Comparison of ENCODE assay signal across 9 cellular contexts in genomic region chr10:80407836-80408197, GRCh38. TPM values are rescaled to one million over a fixed set of nuclear protein-coding genes. Genes with fewer than 3 reads are reported as not detected.
DNase-seq lines count a peak whose midpoint lies in the region; ATAC-seq and TF ChIP-seq lines count a peak whose summit lies in the region.
"Had no signal": no experiment of that assay in that cellular context is flagged by ENCODE, and none has a peak within 500 bp of the region (broad histone marks: within the 10 kb centered on the region; RNA-seq: fewer than 3 reads in every experiment).

No MANE protein-coding gene starts in this region.

- H3K27ac ChIP-seq in DOHH2 (ENCODE audit: low read depth, low read length), result no peak overlapping the region

- H3K4me3 ChIP-seq in DOHH2 (ENCODE audit: low read length), result peak overlapping the region; percentile 78

- H3K27me3 ChIP-seq in DOHH2 (ENCODE audit: control insufficient read depth, low read length), result peaks cover 8% of the 10 kb centered on the region

- peaks cover 22% of the 10 kb centered on the region for H3K4me1 Mint-ChIP-seq in activated T-helper 1 cell treated with anti-CD3 and anti-CD28 coated beads, Interleukin-12 subunit alpha, Interleukin-12 subunit beta, Interleukin-2, Interleukin-4 antibody, amounts not matched to agents 30 ng/mL and 10 ng/mL and 1 ng/mL, durations not matched to agents 14 hours and 24 hours and 36 hours (ENCODE audit: low read depth)

- intact Hi-C loops in activated T-helper 1 cell treated with anti-CD3 and anti-CD28 coated beads, Interleukin-12 subunit alpha, Interleukin-12 subunit beta, Interleukin-2, Interleukin-4 antibody, amounts not matched to agents 30 ng/mL and 10 ng/mL and 1 ng/mL, durations not matched to agents 14 hours and 24 hours and 36 hours (cut with micrococcal nuclease), result loop anchor here (1.0 to 5.0 kb wide), 4 partner anchors 25 to 201 kb away; partner anchors contain the start of gene ANXA11
- intact Hi-C loops in left ventricle myocardium superior (cut with micrococcal nuclease), result no loop called here

- no peaks in the 10 kb centered on the region for H3K79me2 ChIP-seq in DOHH2 (ENCODE audit: control insufficient read depth, low read length)

- H3K9me2 ChIP-seq in DOHH2 (replicated peaks; ENCODE audit: control insufficient read depth, low read length), result no peaks in the 10 kb centered on the region

- peak overlapping the region; percentile 93 for H3K27ac Mint-ChIP-seq in activated T-helper 1 cell treated with anti-CD3 and anti-CD28 coated beads, Interleukin-12 subunit alpha, Interleukin-12 subunit beta, Interleukin-2, Interleukin-4 antibody, amounts not matched to agents 30 ng/mL and 10 ng/mL and 1 ng/mL, durations not matched to agents 14 hours and 24 hours and 36 hours

- ATAC-seq in GM21786 (IDR thresholded peaks at IDR 0.05; ENCODE audit: unreplicated experiment) (peak; percentile 29), left ventricle myocardium superior (peak; percentile 55)

- H3K36me3 Mint-ChIP-seq in activated T-helper 1 cell treated with anti-CD3 and anti-CD28 coated beads, Interleukin-12 subunit alpha, Interleukin-12 subunit beta, Interleukin-2, Interleukin-4 antibody, amounts not matched to agents 30 ng/mL and 10 ng/mL and 1 ng/mL, durations not matched to agents 14 hours and 24 hours and 36 hours (ENCODE audit: low read depth), result peaks cover 3% of the 10 kb centered on the region

- DNase-seq in NCI-H146 (lab: John Stamatoyannopoulos, UW), result peak; percentile 70
- peak; percentile 16 for DNase-seq in activated T-helper 1 cell treated with anti-CD3 and anti-CD28 coated beads, Interleukin-12 subunit alpha, Interleukin-12 subunit beta, Interleukin-2, Interleukin-4 antibody, amounts not matched to agents 30 ng/mL and 10 ng/mL and 1 ng/mL, durations not matched to agents 14 hours and 24 hours and 36 hours (ENCODE audit: low spot score)
- peak; percentile 50 for DNase-seq in left ventricle myocardium superior
- DNase-seq in retina, result peak; percentile 92
- no peak for DNase-seq in middle frontal gyrus (ENCODE audit: extremely low spot score, low spot score)
- DNase-seq in effector CD4-positive, alpha-beta T cell, result no peak

- H3K4me3 Mint-ChIP-seq in activated T-helper 1 cell treated with anti-CD3 and anti-CD28 coated beads, Interleukin-12 subunit alpha, Interleukin-12 subunit beta, Interleukin-2, Interleukin-4 antibody, amounts not matched to agents 30 ng/mL and 10 ng/mL and 1 ng/mL, durations not matched to agents 14 hours and 24 hours and 36 hours, result peak overlapping the region; percentile 89

- TF ChIP-seq CTCF in DOHH2 (IDR thresholded peaks at IDR 0.05; ENCODE audit: low read depth, low read length, poor library complexity, severe bottlenecking), result no peak

- peak overlapping the region; percentile 88 for H3K4me2 ChIP-seq in DOHH2 (ENCODE audit: low read length)

- no peaks in the 10 kb centered on the region for H3F3A ChIP-seq in DOHH2 (ENCODE audit: control insufficient read depth, insufficient read depth)

- H4K20me1 ChIP-seq in DOHH2 (ENCODE audit: control insufficient read depth, insufficient read depth, low read depth, low read length), result no peaks in the 10 kb centered on the region

- no peaks in the 10 kb centered on the region for H3K9me3 Mint-ChIP-seq in activated T-helper 1 cell treated with anti-CD3 and anti-CD28 coated beads, Interleukin-12 subunit alpha, Interleukin-12 subunit beta, Interleukin-2, Interleukin-4 antibody, amounts not matched to agents 30 ng/mL and 10 ng/mL and 1 ng/mL, durations not matched to agents 14 hours and 24 hours and 36 hours

- H3K36me3 ChIP-seq in DOHH2 (ENCODE audit: control insufficient read depth, low read length), result no peaks in the 10 kb centered on the region

- no peaks in the 10 kb centered on the region for H3K9me3 ChIP-seq in DOHH2 (ENCODE audit: control insufficient read depth, insufficient read depth, low read length)

- H3K4me1 ChIP-seq in DOHH2 (ENCODE audit: control insufficient read depth, low read length), result peaks cover 15% of the 10 kb centered on the region

- peaks cover 20% of the 10 kb centered on the region for H3K27me3 Mint-ChIP-seq in activated T-helper 1 cell treated with anti-CD3 and anti-CD28 coated beads, Interleukin-12 subunit alpha, Interleukin-12 subunit beta, Interleukin-2, Interleukin-4 antibody, amounts not matched to agents 30 ng/mL and 10 ng/mL and 1 ng/mL, durations not matched to agents 14 hours and 24 hours and 36 hours (ENCODE audit: insufficient read depth)

RNA-seq across cellular contexts. Expression of gene PRXL2A, which starts 0.5 kb away (rescaled TPM):
- 11.9 and 13.2 TPM in 2 replicates for total RNA-seq in activated T-helper 1 cell treated with anti-CD3 and anti-CD28 coated beads, Interleukin-12 subunit alpha, Interleukin-12 subunit beta, Interleukin-2, Interleukin-4 antibody, amounts not matched to agents 30 ng/mL and 10 ng/mL and 1 ng/mL, durations not matched to agents 14 hours and 24 hours and 36 hours
- 119 TPM for total RNA-seq in left ventricle myocardium superior

RNA-seq across cellular contexts. Expression of gene TSPAN14, which starts 46.3 kb away (rescaled TPM):
- 75.4 and 81.9 TPM in 2 replicates for total RNA-seq in activated T-helper 1 cell treated with anti-CD3 and anti-CD28 coated beads, Interleukin-12 subunit alpha, Interleukin-12 subunit beta, Interleukin-2, Interleukin-4 antibody, amounts not matched to agents 30 ng/mL and 10 ng/mL and 1 ng/mL, durations not matched to agents 14 hours and 24 hours and 36 hours
- 41.2 TPM for total RNA-seq in left ventricle myocardium superior

RNA-seq across cellular contexts. Expression of gene DYDC2, which starts 51.2 kb away (rescaled TPM):
- total RNA-seq in activated T-helper 1 cell treated with anti-CD3 and anti-CD28 coated beads, Interleukin-12 subunit alpha, Interleukin-12 subunit beta, Interleukin-2, Interleukin-4 antibody, amounts not matched to agents 30 ng/mL and 10 ng/mL and 1 ng/mL, durations not matched to agents 14 hours and 24 hours and 36 hours, result not detected in 2 replicates
- total RNA-seq in left ventricle myocardium superior, result not detected

RNA-seq across cellular contexts. Expression of gene DYDC1, which starts 51.3 kb away (rescaled TPM):
- total RNA-seq in activated T-helper 1 cell treated with anti-CD3 and anti-CD28 coated beads, Interleukin-12 subunit alpha, Interleukin-12 subunit beta, Interleukin-2, Interleukin-4 antibody, amounts not matched to agents 30 ng/mL and 10 ng/mL and 1 ng/mL, durations not matched to agents 14 hours and 24 hours and 36 hours, result not detected in 2 replicates
- total RNA-seq in left ventricle myocardium superior, result not detected
- total RNA-seq: SK-MEL-5 had no signal

Comparison
In these comparisons a context has a peak if more than half of its experiments do, and no peak if none do; other contexts are left out.
1. DNase-seq: peak in NCI-H146 (single experiment), activated T-helper 1 cell treated with anti-CD3 and anti-CD28 coated beads, Interleukin-12 subunit alpha, Interleukin-12 subunit beta, Interleukin-2, Interleukin-4 antibody, amounts not matched to agents 30 ng/mL and 10 ng/mL and 1 ng/mL, durations not matched to agents 14 hours and 24 hours and 36 hours (single experiment), left ventricle myocardium superior (single experiment) and retina (single experiment); none in middle frontal gyrus (single experiment) and effector CD4-positive, alpha-beta T cell (single experiment).